8 cellular contexts compared by ENCODE assay signal in the genomic region with DNA sequence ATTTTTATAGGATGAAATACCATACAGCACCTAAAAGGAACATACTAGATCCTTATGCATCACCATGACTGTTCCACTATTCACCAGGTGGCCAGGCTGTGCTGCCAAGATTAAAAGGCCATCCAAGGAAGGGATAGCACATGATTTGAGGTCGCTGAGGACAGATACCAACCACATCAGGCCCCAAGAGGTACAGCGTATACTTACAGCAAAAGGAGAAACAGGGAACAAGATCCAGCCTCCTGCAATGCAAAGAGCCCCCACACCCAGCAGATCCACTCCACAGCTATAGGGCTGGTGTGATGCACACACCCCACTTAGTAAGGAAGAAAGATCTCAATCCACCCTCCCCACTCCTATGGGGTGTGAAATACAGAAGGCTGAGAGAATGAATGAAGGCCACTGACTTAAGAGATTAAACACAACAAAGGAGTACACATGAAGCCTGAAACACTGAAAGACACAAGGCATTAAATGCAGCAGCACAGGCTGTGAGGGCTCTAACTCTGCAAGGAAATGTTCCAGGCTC. TPM values are rescaled to one million over a fixed set of nuclear protein-coding genes. Genes with fewer than 3 reads are reported as not detected.
DNase-seq lines count a peak whose midpoint lies in the region; ATAC-seq and TF ChIP-seq lines count a peak whose summit lies in the region.

No MANE protein-coding gene starts in this region.

- H3K36me3 ChIP-seq in mammary epithelial cell (ENCODE audit: insufficient read depth, low read length) (peaks cover 3% of the 10 kb centered on the region), uterus (no peaks in the 10 kb centered on the region)

- H3K79me2 ChIP-seq in mammary epithelial cell (ENCODE audit: insufficient read depth, low read length): peaks cover 46% of the 10 kb centered on the region

- in situ Hi-C loops in GM13977 (cut with MboI; ENCODE audit: low pct_unique_long_range_greater_than_20kb, low sequenced_read_pairs, unreplicated experiment) (no loop called here), mammary epithelial cell (cut with MboI; ENCODE audit: low sequenced_read_pairs in 2 of 2) (loop anchor here in 1 of 2 donors (25.0 kb wide), 1 partner anchor 403 kb away; no protein-coding TSS in a partner anchor), ACHN (cut with HindIII; ENCODE audit: low pct_ligation_motif_present, low pct_unique_long_range_greater_than_20kb, low sequenced_read_pairs) (no loop called here)

- H3K9ac ChIP-seq in mammary epithelial cell (ENCODE audit: insufficient read depth, low read length): peak overlapping the region; percentile 79

- H3K4me2 ChIP-seq in mammary epithelial cell (ENCODE audit: insufficient read depth, low read depth, low read length): peak overlapping the region; percentile 86

- BruUV-seq in mammary epithelial cell (replicated peaks; lab: Mats Ljungman, UMichigan): no TSS peak

- no peaks in the 10 kb centered on the region for H4K20me1 ChIP-seq in mammary epithelial cell (ENCODE audit: insufficient read depth, low read length)

- H3K9me3 ChIP-seq in mammary epithelial cell (replicated peaks; ENCODE audit: insufficient read depth, low read length) (no peaks in the 10 kb centered on the region), uterus (peaks cover 0 to 3% of the 10 kb centered on the region in 2 donors)

- no peak overlapping the region for H2AFZ ChIP-seq in mammary epithelial cell (ENCODE audit: low read depth, low read length)

- intact Hi-C loops in mammary epithelial cell (cut with micrococcal nuclease): no loop called here
- intact Hi-C loops in uterus (cut with DNase I; ENCODE audit: low total_unique reads): no loop called here

- dilution Hi-C loops in mammary epithelial cell (cut with HindIII; ENCODE audit: low sequenced_read_pairs): no loop called here

- 35% methylated on average over 2 of the region's 2 CpGs for WGBS in mammary epithelial cell (ENCODE audit: low coverage, missing lambda C conversion rate)

- DNase-seq in GM13977 (ENCODE audit: low spot score) (peak; percentile 27), LNCaP clone FGC (ENCODE audit: low read depth) (no peak), mammary epithelial cell (peak; percentile 3), lung microvascular endothelial cell (ENCODE audit: low read depth in 2 of 2) (peak; percentile 5 to 8), uterus (no peak), germinal center (ENCODE audit: low spot score) (no peak), ACHN (no peak)

- H3K27ac ChIP-seq in mammary epithelial cell (ENCODE audit: insufficient read depth, low read depth, low read length) (no peak overlapping the region), uterus (peak overlapping the region in 1 of 2 donors; percentile 96)

- CTCF ChIA-PET in mammary epithelial cell (lab: Charles Lee; ENCODE audit: low non-redundant PET): no interaction called here

- H3K27me3 ChIP-seq in mammary epithelial cell (ENCODE audit: insufficient read depth, low read length): no peaks in the 10 kb centered on the region
- H3K27me3 ChIP-seq in uterus: no peaks in the 10 kb centered on the region

- H3K4me1 ChIP-seq in mammary epithelial cell (ENCODE audit: insufficient read depth, low read length): peaks cover 6% of the 10 kb centered on the region
- H3K4me1 ChIP-seq in uterus: peaks cover 0 to 8% of the 10 kb centered on the region in 2 donors

- no peak for TF ChIP-seq POLR2A in uterus (IDR thresholded peaks at IDR 0.05)

- no peak for TF ChIP-seq CTCF in GM13977 (IDR thresholded peaks at IDR 0.05; ENCODE audit: extremely low read depth, insufficient read depth, missing control alignments)
- no peak for TF ChIP-seq CTCF in LNCaP clone FGC (IDR thresholded peaks at IDR 0.05; ENCODE audit: control insufficient read depth, extremely low read depth, insufficient read depth)
- TF ChIP-seq CTCF in mammary epithelial cell (conservative IDR thresholded peaks at IDR 0.05 in 1 of 2, IDR thresholded peaks at IDR 0.05 in 1 of 2; ENCODE audit: extremely low read depth in 1 of 2, insufficient read depth in 1 of 2, low read depth in 1 of 2, low read length in 2 of 2): no peak
- TF ChIP-seq CTCF in uterus (IDR thresholded peaks at IDR 0.05): no peak

- no peak for ATAC-seq in HG03520 (IDR thresholded peaks at IDR 0.05; ENCODE audit: unreplicated experiment)

- peak overlapping the region; percentile 94 for H3K4me3 ChIP-seq in LNCaP clone FGC (ENCODE audit: low read depth, low read length)
- peak overlapping the region; percentile 75 to 100 (median 96) for H3K4me3 ChIP-seq in mammary epithelial cell (replicated peaks in 1 of 3; ENCODE audit: insufficient read depth in 1 of 3, low read depth in 2 of 3, low read length in 3 of 3)
- peak overlapping the region; percentile 61 to 92 for H3K4me3 ChIP-seq in uterus

RNA-seq across cellular contexts. Expression of a gene that starts 32.0 kb away (rescaled TPM):
- total RNA-seq in mammary epithelial cell (10 to 100 TPM in 1 of 2 donors, 1 to 10 TPM in 1; 7.5 to 14.2 TPM), lung microvascular endothelial cell (3.7 and 5.8 TPM in 2 replicates), uterus (10 to 100 TPM in 2 of 4 donors, 1 to 10 TPM in 2; 5.3 to 35.6 (median 19.8) TPM)
- polyA plus RNA-seq in mammary epithelial cell: 1.9 TPM
- polyA minus RNA-seq in mammary epithelial cell: 19.9 TPM

RNA-seq across cellular contexts. Expression of a gene that starts 45.5 kb away (rescaled TPM):
- total RNA-seq in mammary epithelial cell (1 to 10 TPM; 1.7 to 8.3 TPM), lung microvascular endothelial cell (0.87 and 1.2 TPM in 2 replicates), uterus (10 to 100 TPM in 1 of 4 donors, 1 to 10 TPM in 3; 2.4 to 20.0 (median 5.6) TPM)
- 0.88 TPM for polyA plus RNA-seq in mammary epithelial cell
- 0.67 TPM for polyA minus RNA-seq in mammary epithelial cell

Comparison
In these comparisons a context has a peak if more than half of its experiments do, and no peak if none do; other contexts are left out.
1. DNase-seq: peak in GM13977 (single experiment), mammary epithelial cell (single experiment) and lung microvascular endothelial cell (2 of 2); none in LNCaP clone FGC (single experiment), uterus (0 of 2), germinal center (single experiment) and ACHN (single experiment).
2. Peak in every context shown above with its lines, with median percentiles within 50 percentile points of each other: H3K4me3 ChIP-seq.